ENCODE assay signal across 23 cellular contexts in the genomic region with DNA sequence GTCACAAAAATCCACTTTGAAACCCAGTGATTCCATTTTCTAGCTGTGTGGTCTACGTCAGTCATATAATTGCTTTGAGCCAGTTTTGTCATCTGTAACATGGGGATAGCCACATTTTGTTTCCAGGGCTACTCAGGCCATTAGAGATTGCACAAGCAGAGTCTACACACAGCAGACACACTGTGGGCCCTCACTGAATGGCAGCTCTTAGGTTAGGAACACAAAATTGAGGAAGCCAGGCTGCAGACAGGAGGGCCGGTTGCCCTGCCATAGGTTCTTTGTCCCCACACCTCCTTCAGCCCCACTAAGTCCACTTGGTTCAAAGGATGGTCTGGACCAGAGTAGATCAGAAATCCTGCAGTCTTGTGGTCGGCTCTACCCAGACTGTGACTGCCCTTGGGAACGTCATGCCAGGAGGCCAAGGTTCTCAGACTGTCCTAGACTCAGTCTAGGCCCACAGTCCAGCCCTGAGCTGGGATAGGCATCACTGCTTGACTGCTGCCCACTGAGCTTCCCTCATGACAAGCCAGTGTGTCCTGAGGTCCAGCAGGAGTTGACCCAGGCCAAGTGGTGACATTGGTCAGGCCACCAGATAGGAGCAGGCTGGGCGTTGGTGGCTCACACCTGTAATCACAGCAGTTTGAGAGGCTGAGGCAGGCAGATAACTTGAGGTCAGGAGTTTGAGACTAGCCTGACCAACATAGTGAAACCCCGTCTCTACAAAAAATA. TPM values are rescaled to one million over a fixed set of nuclear protein-coding genes. Genes with fewer than 3 reads are reported as not detected.
DNase-seq lines count a peak whose midpoint lies in the region; ATAC-seq lines count a peak whose summit lies in the region.
"Had no signal": no experiment of that assay in that cellular context is flagged by ENCODE, and none has a peak within 500 bp of the region (broad histone marks: within the 10 kb centered on the region; RNA-seq: fewer than 3 reads in every experiment).

No MANE protein-coding gene starts in this region.

- CTCF ChIA-PET in activated CD8-positive, alpha-beta memory T cell treated with anti-CD3 and anti-CD28 coated beads, Interleukin-2, amount 10 ng/mL, durations not matched to agents 7 days and 5 days (lab: Charles Lee), result interaction anchor here (1.3 kb wide), 1 partner anchor 120 kb away, joined by 4 read pairs; no protein-coding TSS in a partner anchor

- H3K4me3 Mint-ChIP-seq in activated CD8-positive, alpha-beta memory T cell treated with anti-CD3 and anti-CD28 coated beads, Interleukin-2, amount 10 ng/mL, durations not matched to agents 7 days and 5 days, result no peak overlapping the region
- H3K4me3 Mint-ChIP-seq: dendritic cell treated with granulocyte-macrophage colony-stimulating factor and Interleukin-4, amounts not matched to agents 40 ng/mL and 50 ng/mL, for 4 days; H9 had no signal

- H3K9me3 Mint-ChIP-seq in activated CD8-positive, alpha-beta memory T cell treated with anti-CD3 and anti-CD28 coated beads, Interleukin-2, amount 10 ng/mL, durations not matched to agents 7 days and 5 days (ENCODE audit: low read depth), result no peaks in the 10 kb centered on the region
- H3K9me3 Mint-ChIP-seq: dendritic cell treated with granulocyte-macrophage colony-stimulating factor and Interleukin-4, amounts not matched to agents 40 ng/mL and 50 ng/mL, for 4 days; H9 had no signal

- intact Hi-C loops in posterior vena cava (cut with DNase I), result no loop called here

- H3K27ac Mint-ChIP-seq in activated CD8-positive, alpha-beta memory T cell treated with anti-CD3 and anti-CD28 coated beads, Interleukin-2, amount 10 ng/mL, durations not matched to agents 7 days and 5 days, result no peak overlapping the region
- H3K27ac Mint-ChIP-seq: dendritic cell treated with granulocyte-macrophage colony-stimulating factor and Interleukin-4, amounts not matched to agents 40 ng/mL and 50 ng/mL, for 4 days had no signal

- no peaks in the 10 kb centered on the region for H3K36me3 Mint-ChIP-seq in activated CD8-positive, alpha-beta memory T cell treated with anti-CD3 and anti-CD28 coated beads, Interleukin-2, amount 10 ng/mL, durations not matched to agents 7 days and 5 days

- DNase-seq in D341Med (ENCODE audit: low spot score) (peak; percentile 2), islet precursor cell (peak; percentile 25), posterior vena cava (ENCODE audit: low spot score) (peak; percentile 56), NCI-H187 treated with DMSO at 0.1 percent for 48 hours (lab: John Stamatoyannopoulos, UW) (no peak), SIG-M5 (lab: John Stamatoyannopoulos, UW) (no peak), NCI-H446 (lab: John Stamatoyannopoulos, UW) (no peak)
- DNase-seq in activated CD8-positive, alpha-beta memory T cell treated with anti-CD3 and anti-CD28 coated beads, Interleukin-2, amount 10 ng/mL, durations not matched to agents 7 days and 5 days, result peak; percentile 27
- DNase-seq: amniotic stem cell; Calu3; EL; NCI-H1417 treated with DMSO at 0.1 percent for 48 hours; NCI-H524 treated with DMSO at 0.1 percent for 48 hours; stimulated activated CD8-positive, alpha-beta memory T cell treated with anti-CD3 and anti-CD28 coated beads, Interleukin-4, amount 100 ng/mL, for 48 hours had no signal

- ATAC-seq in activated CD8-positive, alpha-beta memory T cell treated with anti-CD3 and anti-CD28 coated beads, Interleukin-2, amount 10 ng/mL, durations not matched to agents 7 days and 5 days, result no peak
- ATAC-seq: sciatic nerve, SK-N-SH treated with all-trans-retinoic acid at 6 μM for 48 hours had no signal

- H3K27me3 Mint-ChIP-seq in activated CD8-positive, alpha-beta memory T cell treated with anti-CD3 and anti-CD28 coated beads, Interleukin-2, amount 10 ng/mL, durations not matched to agents 7 days and 5 days, result peaks cover 5% of the 10 kb centered on the region

- H3K4me1 Mint-ChIP-seq in activated CD8-positive, alpha-beta memory T cell treated with anti-CD3 and anti-CD28 coated beads, Interleukin-2, amount 10 ng/mL, durations not matched to agents 7 days and 5 days, result peaks cover 3% of the 10 kb centered on the region

RNA-seq across cellular contexts. Expression of gene MYH7, which starts 3.8 kb away (rescaled TPM):
- total RNA-seq in activated CD8-positive, alpha-beta memory T cell treated with anti-CD3 and anti-CD28 coated beads, Interleukin-2, amount 10 ng/mL, durations not matched to agents 7 days and 5 days, result under 1 TPM; 0.09 to 0.16 TPM
- total RNA-seq in posterior vena cava, result not detected
- total RNA-seq: bronchial epithelial cell; Calu3; H9; lung microvascular endothelial cell; MCF 10A; osteoblast; subcutaneous adipose tissue; T-helper 2 cell treated with Interferon-gamma antibody and Interleukin-4, amounts not matched to agents 100 ng/mL and 5 ng/mL, for 36 hours had no signal

RNA-seq across cellular contexts. Expression of gene NGDN, which starts 30.2 kb away (rescaled TPM):
- 10 to 100 TPM; 42.7 to 53.0 TPM for total RNA-seq in activated CD8-positive, alpha-beta memory T cell treated with anti-CD3 and anti-CD28 coated beads, Interleukin-2, amount 10 ng/mL, durations not matched to agents 7 days and 5 days
- 10 to 100 TPM; 27.8 to 28.4 TPM for total RNA-seq in posterior vena cava

RNA-seq across cellular contexts. Expression of gene MYH6, which starts 31.2 kb away (rescaled TPM):
- total RNA-seq in activated CD8-positive, alpha-beta memory T cell treated with anti-CD3 and anti-CD28 coated beads, Interleukin-2, amount 10 ng/mL, durations not matched to agents 7 days and 5 days, result 1 to 10 TPM in 1 of 2 experiments, under 1 TPM in 1; 0.23 to 1.0 TPM
- total RNA-seq in posterior vena cava, result 1 to 10 TPM in 1 of 2 donors, not detected in 1; 1.3 TPM
- total RNA-seq: bronchial epithelial cell; Calu3; lung microvascular endothelial cell; MCF 10A; osteoblast; sciatic nerve; subcutaneous adipose tissue; T-helper 2 cell treated with Interferon-gamma antibody and Interleukin-4, amounts not matched to agents 100 ng/mL and 5 ng/mL, for 36 hours had no signal

Comparison
In these comparisons a context has a peak if more than half of its experiments do, and no peak if none do; other contexts are left out.
1. DNase-seq: peak in D341Med (single experiment), activated CD8-positive, alpha-beta memory T cell treated with anti-CD3 and anti-CD28 coated beads, Interleukin-2, amount 10 ng/mL, durations not matched to agents 7 days and 5 days (single experiment), islet precursor cell (single experiment) and posterior vena cava (single experiment); none in NCI-H187 treated with DMSO at 0.1 percent for 48 hours (single experiment), SIG-M5 (single experiment) and NCI-H446 (0 of 2).